In the genomic region with DNA sequence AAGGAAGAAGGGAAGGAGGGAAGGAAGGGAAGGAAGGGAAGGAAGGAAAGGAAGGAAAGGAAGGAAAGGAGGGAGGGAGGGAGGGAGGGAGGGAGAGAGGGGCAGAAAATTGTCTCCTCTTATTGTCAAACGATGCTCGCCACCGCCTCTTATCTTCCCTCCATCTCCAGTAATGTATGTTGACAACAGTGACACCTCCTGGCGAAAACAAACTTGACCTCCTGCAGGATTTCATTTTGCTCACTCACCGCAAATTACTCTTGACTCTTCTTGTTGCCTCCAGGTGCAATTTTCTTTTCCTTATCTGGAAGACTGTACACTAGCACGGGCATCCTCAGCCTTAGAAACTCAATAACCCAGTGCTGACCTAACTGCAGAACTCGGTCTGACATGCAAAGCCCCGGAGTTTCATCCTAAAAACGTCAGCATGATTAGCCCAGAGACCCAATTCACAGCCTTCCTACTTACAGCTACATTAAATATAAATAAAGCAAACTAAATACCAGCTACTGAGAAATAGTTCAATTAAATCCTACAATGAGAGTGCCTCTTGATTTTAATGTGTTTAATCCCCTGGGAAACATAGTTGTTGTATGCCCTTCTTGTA, we compare ENCODE assay signal across 1 cellular context.
TF ChIP-seq lines count a peak whose summit lies in the region.

No MANE protein-coding gene starts in this region.

TF ChIP-seq in IMR-90, 13 proteins besides CTCF, POLR2A, EP300 and RAD21 (continued from another document):
- TF ChIP-seq, protein P1, sequence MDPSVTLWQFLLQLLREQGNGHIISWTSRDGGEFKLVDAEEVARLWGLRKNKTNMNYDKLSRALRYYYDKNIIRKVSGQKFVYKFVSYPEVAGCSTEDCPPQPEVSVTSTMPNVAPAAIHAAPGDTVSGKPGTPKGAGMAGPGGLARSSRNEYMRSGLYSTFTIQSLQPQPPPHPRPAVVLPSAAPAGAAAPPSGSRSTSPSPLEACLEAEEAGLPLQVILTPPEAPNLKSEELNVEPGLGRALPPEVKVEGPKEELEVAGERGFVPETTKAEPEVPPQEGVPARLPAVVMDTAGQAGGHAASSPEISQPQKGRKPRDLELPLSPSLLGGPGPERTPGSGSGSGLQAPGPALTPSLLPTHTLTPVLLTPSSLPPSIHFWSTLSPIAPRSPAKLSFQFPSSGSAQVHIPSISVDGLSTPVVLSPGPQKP (IDR thresholded peaks at IDR 0.05; ENCODE audit: borderline replicate concordance, low read depth, low read length), result no peak
